8 cellular contexts compared by ENCODE assay signal in genomic region chr17:39688475-39688835, GRCh38. TPM values are rescaled to one million over a fixed set of nuclear protein-coding genes. Genes with fewer than 3 reads are reported as not detected.
DNase-seq lines count a peak whose midpoint lies in the region; ATAC-seq and TF ChIP-seq lines count a peak whose summit lies in the region.

No MANE protein-coding gene starts in this region.

- H3K4me1 ChIP-seq in Caco-2 (peaks cover 20% of the 10 kb centered on the region), OCI-LY1 (ENCODE audit: insufficient read depth, low read length, severe bottlenecking) (peaks cover 21% of the 10 kb centered on the region)

- no peaks in the 10 kb centered on the region for H3F3A ChIP-seq in OCI-LY1 (ENCODE audit: insufficient read depth, low read length)

- no TSS peak for BruUV-seq in Caco-2 (replicated peaks; lab: Mats Ljungman, UMichigan)

- DNase-seq in Caco-2: no peak
- no peak for DNase-seq in epithelial cell of esophagus (ENCODE audit: low read depth)
- no peak for DNase-seq in osteocyte (ENCODE audit: extremely low spot score, unreplicated experiment)
- DNase-seq in activated CD4-positive, CD25-positive, alpha-beta regulatory T cell (lab: John Stamatoyannopoulos, UW): no peak
- DNase-seq in retina: no peak

- H3K4me2 ChIP-seq in OCI-LY1 (ENCODE audit: low read length): peak overlapping the region; percentile 92

- CTCF ChIA-PET in Caco-2 (lab: Charles Lee): interaction anchor here (0.6 to 2.4 kb wide), 13 partner anchors 12 to 128 kb away, joined by 3 to 22 read pairs (median 4); partner anchors contain the start of genes ERBB2, MIEN1 and PNMT

- H3K4me3 Mint-ChIP-seq in Caco-2 (ENCODE audit: unreplicated experiment): peak overlapping the region; percentile 80
- peak overlapping the region; percentile 97 for H3K4me3 Mint-ChIP-seq in osteocyte (ENCODE audit: unreplicated experiment)

- no peaks in the 10 kb centered on the region for H3K9me2 ChIP-seq in OCI-LY1 (ENCODE audit: low read depth, low read length)

- H3K4me1 Mint-ChIP-seq in Caco-2 (ENCODE audit: low read depth, unreplicated experiment) (peaks cover 11% of the 10 kb centered on the region), osteocyte (ENCODE audit: unreplicated experiment) (peaks cover 21% of the 10 kb centered on the region)

- H3K9me3 ChIP-seq in Caco-2 (no peaks in the 10 kb centered on the region), OCI-LY1 (ENCODE audit: low read length) (no peaks in the 10 kb centered on the region)

- H3K9ac ChIP-seq in OCI-LY1 (ENCODE audit: low read length): peak overlapping the region; percentile 74

- intact Hi-C loops in Caco-2 (cut with micrococcal nuclease; ENCODE audit: unreplicated experiment): loop anchor here (1.0 to 2.0 kb wide), 2 partner anchors 11 to 42 kb away; partner anchors contain the start of gene MIEN1

- TF ChIP-seq CTCF in Caco-2 (IDR thresholded peaks at IDR 0.05; ENCODE audit: insufficient read depth in 1 of 2, low read depth in 1 of 2, low read length in 1 of 2, severe bottlenecking in 1 of 2, unreplicated experiment in 1 of 2) (no peak), OCI-LY1 (IDR thresholded peaks at IDR 0.05; ENCODE audit: low read length) (no peak), epithelial cell of esophagus (IDR thresholded peaks at IDR 0.05; ENCODE audit: insufficient read depth, low read depth, low read length, missing control alignments) (no peak), osteocyte (IDR thresholded peaks at IDR 0.05) (no peak)

- H3K9me3 Mint-ChIP-seq in Caco-2 (ENCODE audit: unreplicated experiment) (no peaks in the 10 kb centered on the region), osteocyte (ENCODE audit: unreplicated experiment) (no peaks in the 10 kb centered on the region)

- ATAC-seq in HG02798 (IDR thresholded peaks at IDR 0.05; ENCODE audit: poor library complexity, unreplicated experiment) (no peak), GM18868 (IDR thresholded peaks at IDR 0.05; ENCODE audit: unreplicated experiment) (no peak)

- H3K27ac Mint-ChIP-seq in Caco-2 (ENCODE audit: unreplicated experiment): peak overlapping the region; percentile 73
- H3K27ac Mint-ChIP-seq in osteocyte (ENCODE audit: unreplicated experiment): peak overlapping the region; percentile 99

- no peaks in the 10 kb centered on the region for H3K27me3 Mint-ChIP-seq in Caco-2 (ENCODE audit: insufficient read depth, unreplicated experiment)
- no peaks in the 10 kb centered on the region for H3K27me3 Mint-ChIP-seq in osteocyte (ENCODE audit: unreplicated experiment)

- no peaks in the 10 kb centered on the region for H3K27me3 ChIP-seq in Caco-2 (replicated peaks; ENCODE audit: control insufficient read depth, insufficient read depth, low read length)
- no peaks in the 10 kb centered on the region for H3K27me3 ChIP-seq in OCI-LY1 (ENCODE audit: insufficient read depth, low read length)

- H4K20me1 ChIP-seq in OCI-LY1 (ENCODE audit: insufficient read depth, low read length): no peaks in the 10 kb centered on the region

- H3K4me3 ChIP-seq in Caco-2 (ENCODE audit: low read depth, low read length) (peak overlapping the region; percentile 74), OCI-LY1 (ENCODE audit: low read depth, low read length, poor library complexity, severe bottlenecking) (peak overlapping the region; percentile 77), epithelial cell of esophagus (ENCODE audit: low read length) (peak overlapping the region; percentile 63)

- H2AFZ ChIP-seq in OCI-LY1 (ENCODE audit: low read length): peak overlapping the region; percentile 59; the same call in 1 of the 2 replicates

- H3K79me2 ChIP-seq in OCI-LY1 (ENCODE audit: insufficient read depth, low read length): no peaks in the 10 kb centered on the region

- H3K36me3 Mint-ChIP-seq in Caco-2 (ENCODE audit: insufficient read depth, unreplicated experiment) (peaks cover 8% of the 10 kb centered on the region), osteocyte (ENCODE audit: unreplicated experiment) (peaks cover 5% of the 10 kb centered on the region)

- peak overlapping the region; percentile 75 for H3K27ac ChIP-seq in OCI-LY1 (ENCODE audit: low read depth, low read length, poor library complexity, severe bottlenecking)

- POLR2A ChIA-PET in Caco-2 (lab: Charles Lee): interaction anchor here (0.7 to 3.0 kb wide), 5 partner anchors 11 to 239 kb away, joined by 3 to 32 read pairs (median 7); partner anchors contain the start of genes ERBB2, LRRC3C, MIEN1 and ORMDL3

- H3K36me3 ChIP-seq in Caco-2 (ENCODE audit: control insufficient read depth, insufficient read depth, low read length) (no peaks in the 10 kb centered on the region), OCI-LY1 (ENCODE audit: insufficient read depth, low read length) (no peaks in the 10 kb centered on the region)

RNA-seq across cellular contexts. Expression of gene PGAP3, which starts 0.6 kb away (rescaled TPM):
- total RNA-seq in Caco-2 (2022) (14.7 and 17.4 TPM in 2 replicates), osteocyte (33.8 and 35.3 TPM in 2 replicates)

RNA-seq across cellular contexts. Expression of gene ERBB2, which starts 11.4 kb away (rescaled TPM):
- total RNA-seq in Caco-2 (2022): 121 and 124 TPM in 2 replicates
- 66.2 and 69.9 TPM in 2 replicates for total RNA-seq in osteocyte

RNA-seq across cellular contexts. Expression of gene PNMT, which starts 20.2 kb away (rescaled TPM):
- total RNA-seq in Caco-2 (2022): not detected in 2 replicates
- total RNA-seq in osteocyte: 1.9 and 2.4 TPM in 2 replicates

RNA-seq across cellular contexts. Expression of gene TCAP, which starts 23.3 kb away (rescaled TPM):
- total RNA-seq in Caco-2 (2022) (1.6 TPM in 2 replicates), osteocyte (0.94 and 1.3 TPM in 2 replicates)

RNA-seq across cellular contexts. Expression of gene MIEN1, which starts 41.9 kb away (rescaled TPM):
- total RNA-seq in Caco-2 (2022) (42.9 and 46.3 TPM in 2 replicates), osteocyte (48.4 and 52.7 TPM in 2 replicates)
